1 cellular context compared by ENCODE assay signal in the genomic region with DNA sequence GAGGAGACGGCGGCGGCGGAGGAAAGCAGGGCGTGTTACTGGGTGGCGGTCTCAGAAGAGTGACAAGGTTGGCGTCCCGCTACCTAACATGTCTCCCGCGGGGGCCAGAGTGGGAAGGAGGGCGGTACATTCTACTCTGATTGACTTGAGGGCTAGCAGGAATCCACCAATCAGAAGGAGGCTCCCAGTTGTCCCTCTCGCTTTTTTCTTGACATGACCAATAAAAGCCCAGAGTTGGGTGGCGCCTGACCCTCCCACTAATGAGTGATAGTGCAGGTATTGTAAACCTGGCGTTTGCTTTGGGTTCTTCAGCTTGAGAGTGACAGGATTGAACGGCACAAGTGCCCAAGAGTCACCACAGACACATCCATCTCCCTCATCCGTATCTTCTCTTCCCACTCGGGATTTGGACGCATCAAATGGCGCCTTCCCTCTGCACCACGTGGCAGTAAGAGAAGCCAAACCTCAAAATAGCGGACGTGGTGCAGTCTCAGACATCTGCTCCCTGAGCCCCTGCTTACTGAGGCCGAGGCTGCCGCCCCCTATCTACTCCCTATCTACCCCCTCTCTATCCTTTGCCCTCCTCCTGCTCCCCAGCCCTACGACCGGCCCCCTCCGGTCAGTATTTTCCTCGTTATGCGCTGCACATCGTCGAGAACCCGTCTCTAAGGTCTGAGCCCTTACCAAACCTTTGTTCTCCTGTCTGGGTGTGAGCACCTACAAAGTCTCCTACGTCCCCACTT.
TF ChIP-seq lines count a peak whose summit lies in the region.

No MANE protein-coding gene starts in this region.

TF ChIP-seq in K562, 482 proteins besides CTCF, POLR2A, EP300 and RAD21 (continued from another document):
- TF ChIP-seq ZNF384 (IDR thresholded peaks at IDR 0.05; ENCODE audit: low read depth, low read length): 0 out of 2 replicates have a peak, but pooled peaks have one; percentile 7
- TF ChIP-seq, protein P1, sequence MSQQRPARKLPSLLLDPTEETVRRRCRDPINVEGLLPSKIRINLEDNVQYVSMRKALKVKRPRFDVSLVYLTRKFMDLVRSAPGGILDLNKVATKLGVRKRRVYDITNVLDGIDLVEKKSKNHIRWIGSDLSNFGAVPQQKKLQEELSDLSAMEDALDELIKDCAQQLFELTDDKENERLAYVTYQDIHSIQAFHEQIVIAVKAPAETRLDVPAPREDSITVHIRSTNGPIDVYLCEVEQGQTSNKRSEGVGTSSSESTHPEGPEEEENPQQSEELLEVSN (IDR thresholded peaks at IDR 0.05; ENCODE audit: borderline replicate concordance in 1 of 2, extremely low read depth in 1 of 2, insufficient read depth in 1 of 2, insufficient read length in 1 of 2, low read depth in 1 of 2, low read length in 1 of 2, poor library complexity in 1 of 2, severe bottlenecking in 1 of 2): no peak
TF ChIP-seq in K562: peak in this region for 20.
